In genomic region chr11:65316979-65317786, GRCh38 we compare ENCODE assay signal across 8 cellular contexts. TPM values are rescaled to one million over a fixed set of nuclear protein-coding genes. Genes with fewer than 3 reads are reported as not detected.
DNase-seq lines count a peak whose midpoint lies in the region; ATAC-seq and TF ChIP-seq lines count a peak whose summit lies in the region.

No MANE protein-coding gene starts in this region.

- POLR2A ChIA-PET in Panc1 (lab: Charles Lee) = interaction anchor here (0.6 to 2.3 kb wide), 4 partner anchors 8 to 105 kb away, joined by 3 to 12 read pairs (median 8); partner anchors contain the start of genes DPF2 and NEAT1

- ATAC-seq in Panc1 (peak; percentile 7), GM21360 (IDR thresholded peaks at IDR 0.05; ENCODE audit: unreplicated experiment) (no peak)

- DNase-seq in DMS114 treated with DMSO at 0.1 percent for 48 hours (lab: John Stamatoyannopoulos, UW; ENCODE audit: unreplicated experiment) = peak; percentile 25
- no peak for DNase-seq in Panc1 (ENCODE audit: low read depth, low spot score)
- peak; percentile 68 for DNase-seq in fibroblast of peridontal ligament (ENCODE audit: extremely low read depth)
- peak; percentile 80 for DNase-seq in osteoblast (ENCODE audit: insufficient read length, low spot score, missing footprints)
- DNase-seq in HUDEP-2 (lab: John Stamatoyannopoulos, UW; ENCODE audit: unreplicated experiment in 76 of 76) = no peak
- no peak for DNase-seq in NCI-H446 (lab: John Stamatoyannopoulos, UW)
- DNase-seq in NK-92 (lab: John Stamatoyannopoulos, UW; ENCODE audit: unreplicated experiment) = no peak

- no peaks in the 10 kb centered on the region; the same call in 1 of the 2 replicates for H3K36me3 ChIP-seq in Panc1 (ENCODE audit: control insufficient read depth, insufficient read depth, low read length)
- H3K36me3 ChIP-seq in osteoblast (ENCODE audit: insufficient read depth, low read length) = peaks cover 20% of the 10 kb centered on the region

- H3K9me3 ChIP-seq in Panc1 (ENCODE audit: control insufficient read depth, insufficient read depth, low read depth, low read length) = no peaks in the 10 kb centered on the region
- H3K9me3 ChIP-seq in osteoblast (ENCODE audit: low read depth, low read length) = no peaks in the 10 kb centered on the region

- peak overlapping the region; percentile 92 for H3K4me2 ChIP-seq in osteoblast (ENCODE audit: insufficient read depth, low read length)

- H4K20me1 ChIP-seq in osteoblast (ENCODE audit: insufficient read depth, low read length) = peaks cover 43% of the 10 kb centered on the region

- H3K27ac ChIP-seq in Panc1 (ENCODE audit: low read length) (peak overlapping the region; percentile 64), osteoblast (ENCODE audit: low read depth, low read length) (peak overlapping the region; percentile 98)

- TF ChIP-seq CTCF in Panc1 (IDR thresholded peaks at IDR 0.05) (no peak), osteoblast (IDR thresholded peaks at IDR 0.05; ENCODE audit: extremely low read depth, low read depth, low read length) (no peak)

- H2AFZ ChIP-seq in osteoblast (ENCODE audit: low read length) = no peak overlapping the region

- CTCF ChIA-PET in Panc1 (lab: Charles Lee) = interaction anchor here (0.5 to 4.6 kb wide), 10 partner anchors 11 to 240 kb away, joined by 3 to 177 read pairs (median 6); partner anchors contain the start of genes DPF2 and POLA2

- intact Hi-C loops in Panc1 (cut with micrococcal nuclease; ENCODE audit: unreplicated experiment) = loop anchor here (2.0 to 10.0 kb wide), 2 partner anchors 42 to 92 kb away; no protein-coding TSS in a partner anchor

- in situ Hi-C loops in Panc1 (cut with HindIII; ENCODE audit: low pct_unique_long_range_greater_than_20kb, low sequenced_read_pairs) = no loop called here

- H3K4me1 ChIP-seq in Panc1 (ENCODE audit: control insufficient read depth, insufficient read depth, low read length) (peaks cover 22% of the 10 kb centered on the region), osteoblast (ENCODE audit: insufficient read depth, low read length) (peaks cover 25% of the 10 kb centered on the region)

- H3K79me2 ChIP-seq in osteoblast (ENCODE audit: insufficient read depth, low read length) = peaks cover 62% of the 10 kb centered on the region

- H3K4me3 ChIP-seq in Panc1 (ENCODE audit: low read depth in 2 of 2, low read length in 2 of 2) (peak overlapping the region; percentile 74 to 75), osteoblast (ENCODE audit: insufficient read depth, low read length) (peak overlapping the region; percentile 97)

- BruUV-seq in Panc1 (replicated peaks; lab: Mats Ljungman, UMichigan) = no TSS peak

- H3K27me3 ChIP-seq in Panc1 (ENCODE audit: control insufficient read depth, insufficient read depth, low read length) (no peaks in the 10 kb centered on the region), osteoblast (ENCODE audit: insufficient read depth, low read length) (no peaks in the 10 kb centered on the region)

RNA-seq across cellular contexts. Expression of gene CDC42EP2, which starts 2.5 kb away (rescaled TPM):
- total RNA-seq in Panc1 (2021; ENCODE audit: unreplicated experiment) = 8.1 TPM
- 8.7 TPM for polyA plus RNA-seq in Panc1 (2012; ENCODE audit: insufficient read length)
- total RNA-seq in osteoblast = 15.0 and 15.6 TPM in 2 replicates

RNA-seq across cellular contexts. Expression of gene DPF2, which starts 16.5 kb away (rescaled TPM):
- total RNA-seq in Panc1 (2021; ENCODE audit: unreplicated experiment) = 97.0 TPM
- polyA plus RNA-seq in Panc1 (2012; ENCODE audit: insufficient read length) = 58.8 TPM
- total RNA-seq in osteoblast = 44.2 and 48.1 TPM in 2 replicates

RNA-seq across cellular contexts. Expression of gene TIGD3, which starts 37.4 kb away (rescaled TPM):
- total RNA-seq in Panc1 (2021; ENCODE audit: unreplicated experiment) = 2.4 TPM
- polyA plus RNA-seq in Panc1 (2012; ENCODE audit: insufficient read length) = 1.6 TPM
- total RNA-seq in osteoblast = not detected in 2 replicates

RNA-seq across cellular contexts. Expression of gene POLA2, which starts 55.4 kb away (rescaled TPM):
- total RNA-seq in Panc1 (2021; ENCODE audit: unreplicated experiment) (39.0 TPM), osteoblast (4.3 and 6.2 TPM in 2 replicates)
- polyA plus RNA-seq in Panc1 (2012; ENCODE audit: insufficient read length) = 31.1 TPM

Comparison
In these comparisons a context has a peak if more than half of its experiments do, and no peak if none do; other contexts are left out.
1. DNase-seq: peak in DMS114 treated with DMSO at 0.1 percent for 48 hours (single experiment), fibroblast of peridontal ligament (single experiment) and osteoblast (single experiment); none in Panc1 (single experiment), HUDEP-2 (0 of 76), NCI-H446 (0 of 2) and NK-92 (single experiment).